9 cellular contexts compared by ENCODE assay signal in genomic region chr3:194536883-194537637, GRCh38. TPM values are rescaled to one million over a fixed set of nuclear protein-coding genes. Genes with fewer than 3 reads are reported as not detected.
DNase-seq lines count a peak whose midpoint lies in the region; ATAC-seq, FAIRE-seq and TF ChIP-seq lines count a peak whose summit lies in the region.
"Had no signal": no experiment of that assay in that cellular context is flagged by ENCODE, and none has a peak within 500 bp of the region (broad histone marks: within the 10 kb centered on the region; RNA-seq: fewer than 3 reads in every experiment).

No MANE protein-coding gene starts in this region.

- H3K4me3 ChIP-seq in HCT116 (replicated peaks in 1 of 2; ENCODE audit: low read depth in 1 of 2, low read length in 2 of 2) (no peak overlapping the region), small intestine (ENCODE audit: low read depth in 1 of 2, low read length in 2 of 2) (no peak overlapping the region)
- H3K4me3 ChIP-seq: skin epidermis had no signal

- peak overlapping the region; percentile 20 for H3K4me2 ChIP-seq in HCT116 (ENCODE audit: low read length)

- no peak for TF ChIP-seq POLR2A in HCT116 (IDR thresholded peaks at IDR 0.05; ENCODE audit: borderline replicate concordance, extremely low read depth, insufficient read depth, insufficient read length)

- H3K27ac ChIP-seq in HCT116 (ENCODE audit: low read depth, low read length) (no peak overlapping the region), foreskin keratinocyte (no peak overlapping the region), small intestine (ENCODE audit: low read depth in 1 of 2, low read length in 1 of 2) (peak overlapping the region in 1 of 2 donors; percentile 14)
- H3K27ac ChIP-seq: skin epidermis had no signal

- TF ChIP-seq CTCF in HCT116 (IDR thresholded peaks at IDR 0.05 in 2 of 3, conservative IDR thresholded peaks at IDR 0.05 in 1 of 3; ENCODE audit: borderline replicate concordance in 1 of 3, insufficient read depth in 1 of 3, low read depth in 2 of 3, low read length in 2 of 3) (no peak), foreskin keratinocyte (conservative IDR thresholded peaks at IDR 0.05) (no peak), nephron progenitor cell (IDR thresholded peaks at IDR 0.05) (no peak)

- ATAC-seq in HCT116 (peak; percentile 40), foreskin keratinocyte (peak; percentile 41), HG03457 (IDR thresholded peaks at IDR 0.05; ENCODE audit: unreplicated experiment) (no peak), HG03039 (IDR thresholded peaks at IDR 0.05; ENCODE audit: unreplicated experiment) (no peak)

- intact Hi-C loops in HCT116 (cut with micrococcal nuclease) = no loop called here

- no peaks in the 10 kb centered on the region for H3K36me3 Mint-ChIP-seq in nephron progenitor cell (ENCODE audit: low read depth)

- no peaks in the 10 kb centered on the region for H4K20me1 ChIP-seq in HCT116 (ENCODE audit: insufficient read depth)

- no peak overlapping the region for H3K4me3 Mint-ChIP-seq in nephron progenitor cell

- BruUV-seq in HCT116 (replicated peaks; lab: Mats Ljungman, UMichigan) = no TSS peak

- POLR2A ChIA-PET in HCT116 (lab: Charles Lee) = no interaction called here

- H3K9me2 ChIP-seq in HCT116 (ENCODE audit: insufficient read depth) = no peaks in the 10 kb centered on the region

- DNase-seq in HCT116 (ENCODE audit: low read depth, low spot score) (no peak), NCI-H510A treated with DMSO at 0.1 percent for 48 hours (lab: John Stamatoyannopoulos, UW) (peak; percentile 69), foreskin keratinocyte (peak in 1 of 2 donors; percentile 57), small intestine (peak; percentile 90), nephron progenitor cell (no peak), GM03348 (ENCODE audit: low spot score) (no peak)

- no peak overlapping the region for H3K27ac Mint-ChIP-seq in nephron progenitor cell

- H3K36me3 ChIP-seq in HCT116 (ENCODE audit: control insufficient read depth in 1 of 2, insufficient read depth in 2 of 2, low read length in 2 of 2) = no peaks in the 10 kb centered on the region
- H3K36me3 ChIP-seq in small intestine (ENCODE audit: control insufficient read depth in 2 of 2, insufficient read depth in 2 of 2, low read length in 2 of 2) = no peaks in the 10 kb centered on the region

- H2AFZ ChIP-seq in HCT116 (ENCODE audit: low read depth, low read length, poor library complexity, severe bottlenecking) = no peak overlapping the region

- CTCF ChIA-PET in HCT116 (lab: Charles Lee) = no interaction called here

- WGBS in small intestine, 3 donors = 7 to 36% (median 9%) methylated on average over 2 of the region's 2 CpGs

- peaks cover 4% of the 10 kb centered on the region for H3K27me3 Mint-ChIP-seq in nephron progenitor cell (ENCODE audit: low read depth, poor library complexity)

- no peak overlapping the region for H3K9ac ChIP-seq in HCT116 (ENCODE audit: low read length)

- peaks cover 30% of the 10 kb centered on the region for H3K9me3 Mint-ChIP-seq in nephron progenitor cell

- peaks cover 6 to 14% of the 10 kb centered on the region in 2 experiments for H3K4me1 ChIP-seq in HCT116 (ENCODE audit: control insufficient read depth in 1 of 2, insufficient read depth in 2 of 2, low read length in 2 of 2)
- peaks cover 5% of the 10 kb centered on the region for H3K4me1 ChIP-seq in foreskin keratinocyte
- no peaks in the 10 kb centered on the region for H3K4me1 ChIP-seq in small intestine (ENCODE audit: control insufficient read depth in 2 of 2, insufficient read depth in 1 of 2, low read depth in 1 of 2, low read length in 1 of 2)

- no peak for TF ChIP-seq RAD21 in HCT116 (IDR thresholded peaks at IDR 0.05; ENCODE audit: low read depth)

- H3K27me3 ChIP-seq in HCT116 (ENCODE audit: insufficient read depth, low read length) = no peaks in the 10 kb centered on the region
- no peaks in the 10 kb centered on the region for H3K27me3 ChIP-seq in foreskin keratinocyte
- no peaks in the 10 kb centered on the region for H3K27me3 ChIP-seq in small intestine (ENCODE audit: control insufficient read depth in 2 of 2, insufficient read depth in 2 of 2, low read length in 2 of 2)

- FAIRE-seq in small intestine (lab: Jason Lieb, UNC) = no peak

- H3K9me3 ChIP-seq in HCT116 (ENCODE audit: control insufficient read depth in 1 of 2, insufficient read depth in 1 of 2, low read depth in 1 of 2, low read length in 2 of 2) = peaks cover 6 to 10% of the 10 kb centered on the region in 2 experiments; a peak in 1 of 4 replicates
- no peaks in the 10 kb centered on the region for H3K9me3 ChIP-seq in small intestine (ENCODE audit: control insufficient read depth, low read depth)

- no peaks in the 10 kb centered on the region for H3K79me2 ChIP-seq in HCT116 (ENCODE audit: insufficient read depth, low read length)

- RAD21 ChIA-PET in HCT116 (lab: Charles Lee; ENCODE audit: low non-redundant PET in 1 of 2, low total read pairs in 2 of 2, uncharacterized antibody in 2 of 2, unreplicated experiment in 2 of 2) = no interaction called here

- peaks cover 5% of the 10 kb centered on the region for H3K4me1 Mint-ChIP-seq in nephron progenitor cell

TF ChIP-seq in HCT116, 20 proteins besides CTCF, POLR2A, EP300 and RAD21:
- no peak for TF ChIP-seq SRF (IDR thresholded peaks at IDR 0.05; ENCODE audit: low read depth)

RNA-seq across cellular contexts. Expression of gene ATP13A3, which starts 50.3 kb away (rescaled TPM):
- 139 TPM for total RNA-seq in HCT116 (2021; ENCODE audit: unreplicated experiment)
- polyA plus RNA-seq in HCT116 (2012) = 30.0 and 37.4 TPM in 2 replicates
- total RNA-seq in foreskin keratinocyte = 94.0 and 96.8 TPM in 2 replicates
- 9.8 and 12.0 TPM in 2 replicates for polyA plus RNA-seq in foreskin keratinocyte
- polyA plus RNA-seq in small intestine = 10 to 100 TPM in 2 of 3 donors, 1 to 10 TPM in 1; 8.1 to 17.2 (median 10.5) TPM

Comparison
In these comparisons a context has a peak if more than half of its experiments do, and no peak if none do; other contexts are left out.
1. ATAC-seq: peak in HCT116 (single experiment) and foreskin keratinocyte (single experiment); none in HG03457 (single experiment) and HG03039 (single experiment).
2. DNase-seq: peak in NCI-H510A treated with DMSO at 0.1 percent for 48 hours (single experiment) and small intestine (single experiment); none in HCT116 (single experiment), nephron progenitor cell (single experiment) and GM03348 (single experiment).